1 cellular context compared by ENCODE assay signal in the genomic region with DNA sequence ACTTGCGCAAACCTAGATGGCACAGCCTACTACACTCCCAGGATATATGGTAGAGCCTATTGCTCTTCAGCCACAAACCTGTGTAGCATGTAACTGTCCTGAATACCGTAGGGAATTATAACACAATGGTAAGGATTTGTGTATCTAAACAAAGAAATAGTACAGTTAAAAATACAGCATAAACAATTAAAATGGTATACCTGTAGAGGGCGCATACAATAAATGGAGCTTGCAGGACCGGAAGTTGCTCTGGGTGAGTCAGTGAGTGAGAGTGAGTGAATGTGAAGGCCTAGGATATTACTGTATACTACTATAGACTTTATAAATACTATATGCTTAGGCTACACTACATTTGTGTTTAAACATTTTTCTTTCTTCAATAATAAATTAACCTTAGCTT.
TF ChIP-seq lines count a peak whose summit lies in the region.

No MANE protein-coding gene starts in this region.

TF ChIP-seq in K562, 482 proteins besides CTCF, POLR2A, EP300 and RAD21 (continued from another document):
- TF ChIP-seq, protein P1, sequence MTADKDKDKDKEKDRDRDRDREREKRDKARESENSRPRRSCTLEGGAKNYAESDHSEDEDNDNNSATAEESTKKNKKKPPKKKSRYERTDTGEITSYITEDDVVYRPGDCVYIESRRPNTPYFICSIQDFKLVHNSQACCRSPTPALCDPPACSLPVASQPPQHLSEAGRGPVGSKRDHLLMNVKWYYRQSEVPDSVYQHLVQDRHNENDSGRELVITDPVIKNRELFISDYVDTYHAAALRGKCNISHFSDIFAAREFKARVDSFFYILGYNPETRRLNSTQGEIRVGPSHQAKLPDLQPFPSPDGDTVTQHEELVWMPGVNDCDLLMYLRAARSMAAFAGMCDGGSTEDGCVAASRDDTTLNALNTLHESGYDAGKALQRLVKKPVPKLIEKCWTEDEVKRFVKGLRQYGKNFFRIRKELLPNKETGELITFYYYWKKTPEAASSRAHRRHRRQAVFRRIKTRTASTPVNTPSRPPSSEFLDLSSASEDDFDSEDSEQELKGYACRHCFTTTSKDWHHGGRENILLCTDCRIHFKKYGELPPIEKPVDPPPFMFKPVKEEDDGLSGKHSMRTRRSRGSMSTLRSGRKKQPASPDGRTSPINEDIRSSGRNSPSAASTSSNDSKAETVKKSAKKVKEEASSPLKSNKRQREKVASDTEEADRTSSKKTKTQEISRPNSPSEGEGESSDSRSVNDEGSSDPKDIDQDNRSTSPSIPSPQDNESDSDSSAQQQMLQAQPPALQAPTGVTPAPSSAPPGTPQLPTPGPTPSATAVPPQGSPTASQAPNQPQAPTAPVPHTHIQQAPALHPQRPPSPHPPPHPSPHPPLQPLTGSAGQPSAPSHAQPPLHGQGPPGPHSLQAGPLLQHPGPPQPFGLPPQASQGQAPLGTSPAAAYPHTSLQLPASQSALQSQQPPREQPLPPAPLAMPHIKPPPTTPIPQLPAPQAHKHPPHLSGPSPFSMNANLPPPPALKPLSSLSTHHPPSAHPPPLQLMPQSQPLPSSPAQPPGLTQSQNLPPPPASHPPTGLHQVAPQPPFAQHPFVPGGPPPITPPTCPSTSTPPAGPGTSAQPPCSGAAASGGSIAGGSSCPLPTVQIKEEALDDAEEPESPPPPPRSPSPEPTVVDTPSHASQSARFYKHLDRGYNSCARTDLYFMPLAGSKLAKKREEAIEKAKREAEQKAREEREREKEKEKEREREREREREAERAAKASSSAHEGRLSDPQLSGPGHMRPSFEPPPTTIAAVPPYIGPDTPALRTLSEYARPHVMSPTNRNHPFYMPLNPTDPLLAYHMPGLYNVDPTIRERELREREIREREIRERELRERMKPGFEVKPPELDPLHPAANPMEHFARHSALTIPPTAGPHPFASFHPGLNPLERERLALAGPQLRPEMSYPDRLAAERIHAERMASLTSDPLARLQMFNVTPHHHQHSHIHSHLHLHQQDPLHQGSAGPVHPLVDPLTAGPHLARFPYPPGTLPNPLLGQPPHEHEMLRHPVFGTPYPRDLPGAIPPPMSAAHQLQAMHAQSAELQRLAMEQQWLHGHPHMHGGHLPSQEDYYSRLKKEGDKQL (CRISPR knock-in tag; IDR thresholded peaks at IDR 0.05; ENCODE audit: borderline replicate concordance), result no peak
